ENCODE assay signal across 16 cellular contexts in genomic region chr5:160108124-160108523, GRCh38.
"Had no signal": no experiment of that assay in that cellular context is flagged by ENCODE, and none has a peak within 500 bp of the region (broad histone marks: within the 10 kb centered on the region; RNA-seq: fewer than 3 reads in every experiment).

No MANE protein-coding gene starts in this region.

- FAIRE-seq: kidney had no signal

- H3K9me3 ChIP-seq: prostate gland had no signal

- H3K4me3 ChIP-seq: prostate gland, skin epidermis had no signal

- ATAC-seq: left ventricle myocardium superior, right cardiac atrium had no signal

- H3K4me1 ChIP-seq: prostate gland had no signal

- H3K27ac ChIP-seq: prostate gland, skin epidermis had no signal

- DNase-seq: activated CD4-positive, alpha-beta T cell treated with anti-CD3 and anti-CD28 coated beads, Interleukin-2, amount 10 ng/mL, durations not matched to agents 7 days and 5 days; activated naive CD4-positive, alpha-beta T cell treated with Interleukin-2 at 50 U/mL for 16 hours; cortex of kidney; effector CD8-positive, alpha-beta T cell; foreskin fibroblast; glutamatergic neuron; kidney; left ventricle myocardium superior; mesendoderm; right cardiac atrium; stimulated activated CD4-positive, alpha-beta T cell treated with anti-CD3 and anti-CD28 coated beads, Interleukin-15, amount 100 ng/mL, for 24 hours; stimulated activated CD4-positive, alpha-beta T cell treated with anti-CD3 and anti-CD28 coated beads, Interleukin-4, amount 100 ng/mL, for 1 hour; stimulated activated naive CD4-positive, alpha-beta T cell; trophoblast cell had no signal
